Comparison of ENCODE assay signal across 15 cellular contexts in genomic region chr12:48192861-48193260, GRCh38. TPM values are rescaled to one million over a fixed set of nuclear protein-coding genes. Genes with fewer than 3 reads are reported as not detected.
DNase-seq lines count a peak whose midpoint lies in the region; TF ChIP-seq lines count a peak whose summit lies in the region.
"Had no signal": no experiment of that assay in that cellular context is flagged by ENCODE, and none has a peak within 500 bp of the region (broad histone marks: within the 10 kb centered on the region; RNA-seq: fewer than 3 reads in every experiment).

No MANE protein-coding gene starts in this region.

- H3K36me3 ChIP-seq in SK-N-MC (ENCODE audit: insufficient read depth, low read length), result no peaks in the 10 kb centered on the region
- H3K36me3 ChIP-seq in esophagus squamous epithelium, result no peaks in the 10 kb centered on the region
- no peaks in the 10 kb centered on the region for H3K36me3 ChIP-seq in spleen
- no peaks in the 10 kb centered on the region for H3K36me3 ChIP-seq in effector memory CD4-positive, alpha-beta T cell (ENCODE audit: control insufficient read depth, insufficient read depth, low read length)
- H3K36me3 ChIP-seq: BLaER1 treated with 17β-estradiol and CSF1 and Interleukin-3, amounts not matched to agents 10 nM and 100 nM had no signal

- DNase-seq in COLO829 (ENCODE audit: low spot score), result peak; percentile 32
- no peak for DNase-seq in SK-N-MC (ENCODE audit: low read depth, low spot score)
- no peak for DNase-seq in esophagus squamous epithelium (lab: John Stamatoyannopoulos, UW)
- DNase-seq in spleen, result no peak
- no peak for DNase-seq in effector memory CD4-positive, alpha-beta T cell
- DNase-seq in midbrain (lab: John Stamatoyannopoulos, UW), result no peak
- no peak for DNase-seq in stimulated activated CD4-positive, alpha-beta T cell treated with anti-CD3 and anti-CD28 coated beads, Interleukin-2, amount 100 ng/mL, for 24 hours
- DNase-seq: ACHN; Calu3; CD4-positive, CD25-positive, alpha-beta regulatory T cell; DMS 273 treated with DMSO at 0.1 percent for 48 hours had no signal

- TF ChIP-seq POLR2A in esophagus squamous epithelium (IDR thresholded peaks at IDR 0.05) (no peak), spleen (IDR thresholded peaks at IDR 0.05) (no peak)

- intact Hi-C loops in esophagus squamous epithelium (cut with DNase I) (no loop called here), spleen (cut with DNase I; ENCODE audit: low total_unique reads) (no loop called here)

- 80 to 83% methylated on average over 1 of the region's 1 CpG for WGBS in esophagus squamous epithelium, 2 donors
- 65 to 81% (median 70%) methylated on average over 1 of the region's 1 CpG for WGBS in spleen, 5 donors

- H3K4me3 ChIP-seq in SK-N-MC, result 0 out of 2 replicates have a peak overlapping the region, but pooled peaks have one; percentile 19
- H3K4me3 ChIP-seq in esophagus squamous epithelium, result no peak overlapping the region
- H3K4me3 ChIP-seq in spleen, result no peak overlapping the region
- no peak overlapping the region for H3K4me3 ChIP-seq in effector memory CD4-positive, alpha-beta T cell (ENCODE audit: insufficient read depth, low read depth, low read length, poor library complexity, severe bottlenecking)
- H3K4me3 ChIP-seq: BLaER1 treated with 17β-estradiol and CSF1 and Interleukin-3, amounts not matched to agents 10 nM and 100 nM had no signal

- H3K27ac ChIP-seq in SK-N-MC (peak overlapping the region; percentile 49), esophagus squamous epithelium (peak overlapping the region in 3 of 4 donors; percentile 19 to 49 (median 41)), spleen (peak overlapping the region in 6 of 8 donors; percentile 18 to 57 (median 44))
- no peak overlapping the region for H3K27ac ChIP-seq in effector memory CD4-positive, alpha-beta T cell (ENCODE audit: insufficient read depth, low read length, poor library complexity, severe bottlenecking)
- H3K27ac ChIP-seq: HL-60 had no signal

- H3K9ac ChIP-seq in SK-N-MC (ENCODE audit: insufficient read length), result no peak overlapping the region
- H3K9ac ChIP-seq: BLaER1 treated with 17β-estradiol and CSF1 and Interleukin-3, amounts not matched to agents 10 nM and 100 nM had no signal

- no peaks in the 10 kb centered on the region for H3K9me3 ChIP-seq in SK-N-MC (ENCODE audit: low read depth, low read length)
- no peaks in the 10 kb centered on the region for H3K9me3 ChIP-seq in esophagus squamous epithelium
- H3K9me3 ChIP-seq in spleen, result no peaks in the 10 kb centered on the region
- H3K9me3 ChIP-seq in effector memory CD4-positive, alpha-beta T cell (ENCODE audit: control insufficient read depth, low read length), result no peaks in the 10 kb centered on the region
- H3K9me3 ChIP-seq: BLaER1 treated with 17β-estradiol and CSF1 and Interleukin-3, amounts not matched to agents 10 nM and 100 nM had no signal

- H3K4me1 ChIP-seq in esophagus squamous epithelium (peaks cover 11 to 91% (median 29%) of the 10 kb centered on the region in 3 donors), spleen (peaks cover 0 to 30% (median 14%) of the 10 kb centered on the region in 6 donors)
- peaks cover 4% of the 10 kb centered on the region for H3K4me1 ChIP-seq in effector memory CD4-positive, alpha-beta T cell (ENCODE audit: control insufficient read depth, insufficient read depth, low read length, poor library complexity, severe bottlenecking)

- no peaks in the 10 kb centered on the region for H3K27me3 ChIP-seq in esophagus squamous epithelium
- H3K27me3 ChIP-seq in spleen (replicated peaks in 1 of 7), result no peaks in the 10 kb centered on the region
- H3K27me3 ChIP-seq in effector memory CD4-positive, alpha-beta T cell (replicated peaks; ENCODE audit: control insufficient read depth, insufficient read depth, low read length, poor library complexity, severe bottlenecking), result no peaks in the 10 kb centered on the region
- H3K27me3 ChIP-seq: BLaER1 treated with 17β-estradiol and CSF1 and Interleukin-3, amounts not matched to agents 10 nM and 100 nM had no signal

- TF ChIP-seq CTCF in esophagus squamous epithelium (IDR thresholded peaks at IDR 0.05), result no peak
- TF ChIP-seq CTCF in spleen (IDR thresholded peaks at IDR 0.05 in 8 of 11, conservative IDR thresholded peaks at IDR 0.05 in 3 of 11), result no peak

RNA-seq across cellular contexts. Expression of gene CCDC184, which starts 9.4 kb away (rescaled TPM):
- 1 to 10 TPM in 1 of 4 donors, under 1 TPM in 3; 0.18 to 1.2 (median 0.65) TPM for total RNA-seq in esophagus squamous epithelium
- total RNA-seq in spleen, result 1 to 10 TPM in 4 of 7 donors, under 1 TPM in 3; 0.73 to 1.7 (median 1.1) TPM
- under 1 TPM; 0.45 to 0.59 (median 0.52) TPM for polyA plus RNA-seq in spleen
- total RNA-seq: A172 had no signal

RNA-seq across cellular contexts. Expression of gene OR10AD1, which starts 10.2 kb away (rescaled TPM):
- total RNA-seq in esophagus squamous epithelium (not detected), spleen (not detected)
- not detected for polyA plus RNA-seq in spleen
- total RNA-seq: A172; Calu3; CD4-positive, CD25-positive, alpha-beta regulatory T cell; Daoy had no signal

RNA-seq across cellular contexts. Expression of gene ASB8, which starts 35.5 kb away (rescaled TPM):
- total RNA-seq in esophagus squamous epithelium (10 to 100 TPM; 13.2 to 28.2 (median 24.8) TPM), spleen (10 to 100 TPM; 34.7 to 48.8 (median 40.2) TPM)
- polyA plus RNA-seq in spleen, result 10 to 100 TPM; 15.7 to 19.4 (median 17.1) TPM
